ENCODE assay signal across 1 cellular context in the genomic region with DNA sequence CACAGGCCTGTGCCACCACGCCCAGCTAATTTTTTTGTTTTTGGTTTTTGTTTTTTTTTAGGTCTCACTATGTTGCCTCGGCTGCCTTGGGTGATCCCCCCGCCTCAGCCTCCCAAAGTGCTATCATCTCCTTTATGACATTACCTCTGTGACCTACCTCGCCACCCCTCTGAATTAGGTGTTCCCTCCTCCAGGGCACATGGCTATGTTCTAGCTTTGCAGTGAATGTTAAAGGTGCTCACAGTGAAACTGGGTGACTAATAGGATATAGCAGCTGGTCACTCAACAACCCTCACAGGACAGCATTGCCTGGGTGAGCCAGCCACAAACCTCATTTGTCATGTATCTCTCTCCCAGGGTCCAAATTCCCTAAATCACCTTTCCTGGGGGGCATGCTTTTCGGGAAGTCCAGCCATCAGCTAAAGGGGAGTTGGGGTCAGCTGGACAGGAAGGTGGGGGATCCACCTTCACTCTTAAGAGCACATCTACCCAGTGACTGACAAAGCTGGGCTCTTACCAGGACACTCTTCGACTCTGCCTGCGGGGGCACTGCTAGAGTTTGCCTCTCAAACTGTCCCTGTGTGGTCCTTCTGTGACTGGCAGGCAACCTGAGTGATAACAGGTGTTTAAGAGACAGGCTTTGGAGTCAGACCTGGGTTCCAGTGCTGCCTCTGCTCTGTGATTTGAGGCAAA.
TF ChIP-seq lines count a peak whose summit lies in the region.

No MANE protein-coding gene starts in this region.

TF ChIP-seq in IMR-90, 13 proteins besides CTCF, POLR2A, EP300 and RAD21:
- TF ChIP-seq MXI1 (IDR thresholded peaks at IDR 0.05; ENCODE audit: borderline replicate concordance, low read depth, low read length) (no peak), CEBPB (IDR thresholded peaks at IDR 0.05; ENCODE audit: low read depth, low read length) (no peak), NFE2L2 (IDR thresholded peaks at IDR 0.05; ENCODE audit: low read depth, low read length) (no peak), RFX5 (IDR thresholded peaks at IDR 0.05; ENCODE audit: low read depth, low read length) (no peak), MAZ (IDR thresholded peaks at IDR 0.05; ENCODE audit: borderline replicate concordance, low read depth, low read length) (no peak), MAFK (IDR thresholded peaks at IDR 0.05; ENCODE audit: low read depth, low read length) (no peak)
